In genomic region chr4:89055157-89056080, GRCh38 we compare ENCODE assay signal across 11 cellular contexts.
A peak's percentile ranks its signal among the peaks of the same experiment; 100 is the strongest.
DNase-seq lines count a peak whose midpoint lies in the region; ATAC-seq and TF ChIP-seq lines count a peak whose summit lies in the region.
"Had no signal": no experiment of that assay in that cellular context is flagged by ENCODE, and none has a peak within 500 bp of the region (broad histone marks: within the 10 kb centered on the region; RNA-seq: fewer than 3 reads in every experiment).

No MANE protein-coding gene starts in this region.

- H3K4me3 ChIP-seq in OCI-LY3 (ENCODE audit: low read length) (peak overlapping the region; percentile 74), fibroblast of mammary gland (ENCODE audit: control insufficient read depth, low read depth, low read length) (peak overlapping the region; percentile 65)

- H3K4me2 ChIP-seq in OCI-LY3 (ENCODE audit: low read length) = peak overlapping the region; percentile 74

- no peaks in the 10 kb centered on the region for H3K9me3 ChIP-seq in OCI-LY3 (ENCODE audit: insufficient read depth, low read length)

- H3K27me3 ChIP-seq in OCI-LY3 (ENCODE audit: low read depth, low read length) = no peaks in the 10 kb centered on the region

- DNase-seq in fibroblast of mammary gland (ENCODE audit: low read depth) (peak; percentile 10), retina (peak; percentile 9), NCI-H1694 treated with DMSO at 0.1 percent for 48 hours (lab: John Stamatoyannopoulos, UW) (no peak), activated gamma-delta T cell treated with Interleukin-2 at 50 U/mL for 16 hours (no peak)
- no peak for DNase-seq in effector CD4-positive, alpha-beta T cell
- DNase-seq: activated CD4-positive, alpha-beta T cell treated with anti-CD3 and anti-CD28 coated beads for 1 hour; effector memory CD8-positive, alpha-beta T cell; stimulated activated CD4-positive, alpha-beta T cell treated with anti-CD3 and anti-CD28 coated beads, Interleukin-12 subunit alpha, Interleukin-12 subunit beta, amount 100 ng/mL, for 4 hours had no signal

- H3K79me2 ChIP-seq in OCI-LY3 (ENCODE audit: low read length) = peaks cover 64% of the 10 kb centered on the region

- peaks cover 24% of the 10 kb centered on the region for H3K4me1 ChIP-seq in OCI-LY3 (ENCODE audit: low read length)

- TF ChIP-seq CTCF in OCI-LY3 (IDR thresholded peaks at IDR 0.05; ENCODE audit: low read depth, low read length) (no peak), fibroblast of mammary gland (conservative IDR thresholded peaks at IDR 0.05; ENCODE audit: control insufficient read depth, insufficient read depth, low read depth, low read length) (no peak)

- H3K36me3 ChIP-seq in OCI-LY3 (replicated peaks; ENCODE audit: low read depth, low read length) = peaks cover 17% of the 10 kb centered on the region

- ATAC-seq in GM18868 (IDR thresholded peaks at IDR 0.05; ENCODE audit: unreplicated experiment) = peak; percentile 44
- ATAC-seq in HG02840 (IDR thresholded peaks at IDR 0.05; ENCODE audit: low FRiP score, unreplicated experiment) = no peak
- ATAC-seq: effector memory CD8-positive, alpha-beta T cell had no signal

- no peak overlapping the region for H2AFZ ChIP-seq in OCI-LY3 (ENCODE audit: low read depth, low read length)

- H4K20me1 ChIP-seq in OCI-LY3 (ENCODE audit: insufficient read depth, low read length) = no peaks in the 10 kb centered on the region

- H3K9ac ChIP-seq in OCI-LY3 (ENCODE audit: low read length) = peak overlapping the region; percentile 64

- H3K27ac ChIP-seq in OCI-LY3 (ENCODE audit: low read length) = peak overlapping the region; percentile 80

Comparison
In these comparisons a context has a peak if more than half of its experiments do, and no peak if none do; other contexts are left out.
1. DNase-seq: peak in fibroblast of mammary gland (single experiment) and retina (single experiment); none in effector CD4-positive, alpha-beta T cell (single experiment), NCI-H1694 treated with DMSO at 0.1 percent for 48 hours (single experiment) and activated gamma-delta T cell treated with Interleukin-2 at 50 U/mL for 16 hours (single experiment).